In genomic region chr11:109945626-109946321, GRCh38 we compare ENCODE assay signal across 1 cellular context.
TF ChIP-seq lines count a peak whose summit lies in the region.

No MANE protein-coding gene starts in this region.

TF ChIP-seq in HepG2, 621 proteins besides CTCF, POLR2A, EP300 and RAD21 (continued from another document):
- TF ChIP-seq ZNF639 (CRISPR knock-in tag; conservative IDR thresholded peaks at IDR 0.05), result no peak
TF ChIP-seq in HepG2: peak in this region for 0.
